In the genomic region with DNA sequence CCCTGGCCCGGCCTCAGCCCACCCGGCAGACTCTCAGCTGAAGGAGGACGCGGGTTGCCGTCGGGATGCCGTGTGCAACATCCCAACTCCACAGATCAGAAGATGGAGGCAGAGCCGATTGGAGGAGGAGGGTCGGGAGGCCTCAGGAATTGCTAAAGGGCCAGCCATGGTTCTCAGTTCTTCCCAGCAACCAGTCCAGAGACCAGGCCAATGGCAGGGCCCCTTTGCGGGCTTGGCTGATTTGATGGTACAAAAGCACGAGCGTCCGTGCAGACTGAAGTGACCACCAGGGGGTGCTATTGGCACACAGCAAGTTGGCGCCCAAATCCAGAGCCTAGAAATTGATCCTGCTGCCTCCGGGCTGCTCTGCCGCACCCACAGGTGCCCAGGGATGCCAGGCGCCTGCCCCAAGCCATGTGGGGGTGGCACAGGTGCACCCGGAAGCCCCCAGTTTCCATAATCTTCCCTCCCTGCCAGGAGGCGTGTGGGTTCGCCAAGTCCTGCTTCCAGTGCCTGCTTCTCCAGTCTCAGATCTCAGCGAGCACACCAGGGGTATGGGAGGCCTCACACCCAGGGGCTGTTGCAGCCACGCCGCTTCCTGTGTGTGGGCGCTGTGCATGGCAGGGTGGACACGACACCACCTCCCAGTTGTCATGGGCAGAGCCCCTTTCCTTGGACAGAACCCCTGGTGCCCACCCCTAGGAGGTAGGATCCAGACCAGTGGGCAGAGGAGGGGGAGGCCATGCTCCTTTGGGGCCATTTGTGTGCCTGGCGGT, we compare ENCODE assay signal across 8 cellular contexts. TPM values are rescaled to one million over a fixed set of nuclear protein-coding genes. Genes with fewer than 3 reads are reported as not detected.
DNase-seq lines count a peak whose midpoint lies in the region; ATAC-seq and TF ChIP-seq lines count a peak whose summit lies in the region.

No MANE protein-coding gene starts in this region.

- H3K27ac Mint-ChIP-seq in activated naive CD8-positive, alpha-beta T cell treated with anti-CD3 and anti-CD28 coated beads, Interleukin-2, amount 50 U/mL, for 24 hours, result no peak overlapping the region

- H3K4me3 Mint-ChIP-seq in activated naive CD8-positive, alpha-beta T cell treated with anti-CD3 and anti-CD28 coated beads, Interleukin-2, amount 50 U/mL, for 24 hours, result no peak overlapping the region

- H3K9me3 Mint-ChIP-seq in activated naive CD8-positive, alpha-beta T cell treated with anti-CD3 and anti-CD28 coated beads, Interleukin-2, amount 50 U/mL, for 24 hours, result no peaks in the 10 kb centered on the region

- peaks cover 2% of the 10 kb centered on the region for H3K4me1 Mint-ChIP-seq in activated naive CD8-positive, alpha-beta T cell treated with anti-CD3 and anti-CD28 coated beads, Interleukin-2, amount 50 U/mL, for 24 hours

- no peak overlapping the region for H3K4me3 ChIP-seq in heart right ventricle

- intact Hi-C loops in heart right ventricle (cut with DNase I), result loop anchor here (1.0 to 10.0 kb wide), 11 partner anchors 60 to 425 kb away; no protein-coding TSS in a partner anchor

- WGBS in heart right ventricle, 2 donors, result 32 to 40% methylated on average over 26 of the region's 26 CpGs

- H3K36me3 Mint-ChIP-seq in activated naive CD8-positive, alpha-beta T cell treated with anti-CD3 and anti-CD28 coated beads, Interleukin-2, amount 50 U/mL, for 24 hours (ENCODE audit: low read depth), result no peaks in the 10 kb centered on the region

- no peaks in the 10 kb centered on the region for H3K9me3 ChIP-seq in heart right ventricle

- H3K27ac ChIP-seq in heart right ventricle, result no peak overlapping the region

- peaks cover 0 to 22% (median 13%) of the 10 kb centered on the region in 9 donors for H3K4me1 ChIP-seq in heart right ventricle

- peak; percentile 87 to 90 for DNase-seq in AML-193 (lab: John Stamatoyannopoulos, UW)
- peak; percentile 79 for DNase-seq in NCI-H1092 treated with DMSO at 0.1 percent for 48 hours (lab: John Stamatoyannopoulos, UW)
- DNase-seq in SW480 (ENCODE audit: low spot score), result peak; percentile 80
- peak; percentile 86 for DNase-seq in activated naive CD8-positive, alpha-beta T cell treated with anti-CD3 and anti-CD28 coated beads, Interleukin-2, amount 50 U/mL, for 24 hours
- peak; percentile 76 to 86 for DNase-seq in heart right ventricle
- peak; percentile 74 for DNase-seq in putamen (ENCODE audit: low spot score)

- peaks cover 21% of the 10 kb centered on the region for H3K27me3 Mint-ChIP-seq in activated naive CD8-positive, alpha-beta T cell treated with anti-CD3 and anti-CD28 coated beads, Interleukin-2, amount 50 U/mL, for 24 hours

- ATAC-seq in GM19372 (IDR thresholded peaks at IDR 0.05; ENCODE audit: low read depth, unreplicated experiment), result peak; percentile 53
- peak; percentile 68 for ATAC-seq in activated naive CD8-positive, alpha-beta T cell treated with anti-CD3 and anti-CD28 coated beads, Interleukin-2, amount 50 U/mL, for 24 hours
- peak; percentile 76 to 90 (median 84) for ATAC-seq in heart right ventricle
- ATAC-seq in GM18861 (IDR thresholded peaks at IDR 0.05; ENCODE audit: unreplicated experiment), result no peak

- TF ChIP-seq CTCF in heart right ventricle (IDR thresholded peaks at IDR 0.05), result peak; percentile 95 to 99 (median 97)

- no peaks in the 10 kb centered on the region for H3K36me3 ChIP-seq in heart right ventricle

- peaks cover 0 to 26% (median 12%) of the 10 kb centered on the region in 7 donors for H3K27me3 ChIP-seq in heart right ventricle

RNA-seq across cellular contexts. Expression of gene TEX19, which starts 7.1 kb away (rescaled TPM):
- not detected for total RNA-seq in heart right ventricle
- polyA plus RNA-seq in heart right ventricle, result not detected

RNA-seq across cellular contexts. Expression of gene SECTM1, which starts 18.3 kb away (rescaled TPM):
- 10 to 100 TPM in 1 of 10 donors, 1 to 10 TPM in 9; 1.7 to 29.9 (median 3.9) TPM for total RNA-seq in heart right ventricle
- polyA plus RNA-seq in heart right ventricle, result 1 to 10 TPM; 2.7 to 3.2 TPM

RNA-seq across cellular contexts. Expression of gene UTS2R, which starts 19.7 kb away (rescaled TPM):
- 1 to 10 TPM in 7 of 10 donors, under 1 TPM in 3; 0.42 to 5.9 (median 1.4) TPM for total RNA-seq in heart right ventricle
- polyA plus RNA-seq in heart right ventricle, result under 1 TPM in 1 of 2 donors, not detected in 1; 0.04 TPM

RNA-seq across cellular contexts. Expression of gene CD7, which starts 34.5 kb away (rescaled TPM):
- 1 to 10 TPM in 2 of 10 donors, under 1 TPM in 7, not detected in 1; 0.15 to 6.0 (median 0.36) TPM for total RNA-seq in heart right ventricle
- polyA plus RNA-seq in heart right ventricle, result under 1 TPM; 0.66 to 0.81 TPM
